11 cellular contexts compared by ENCODE assay signal in the genomic region with DNA sequence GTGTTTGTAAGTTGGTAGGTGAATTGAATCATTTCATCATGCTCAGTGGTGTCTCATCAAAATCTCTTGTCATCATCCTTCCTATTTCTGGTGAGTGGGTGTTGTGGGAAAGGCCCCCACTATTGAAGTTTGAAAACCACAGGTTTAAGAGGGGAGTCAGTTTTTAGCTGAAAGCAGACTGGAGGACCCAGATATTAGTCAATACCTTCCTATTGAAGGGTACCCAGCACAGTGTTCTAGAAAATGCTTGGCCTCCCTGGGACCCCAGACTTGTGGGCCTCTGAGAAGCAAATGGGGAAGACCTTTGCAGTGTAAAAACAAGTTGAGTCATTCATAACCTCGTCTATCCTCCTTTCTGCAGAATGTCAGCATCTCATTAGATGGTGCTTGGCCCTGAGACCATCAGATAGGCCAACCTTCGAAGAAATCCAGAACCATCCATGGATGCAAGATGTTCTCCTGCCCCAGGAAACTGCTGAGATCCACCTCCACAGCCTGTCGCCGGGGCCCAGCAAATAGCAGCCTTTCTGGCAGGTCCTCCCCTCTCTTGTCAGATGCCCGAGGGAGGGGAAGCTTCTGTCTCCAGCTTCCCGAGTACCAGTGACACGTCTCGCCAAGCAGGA. TPM values are rescaled to one million over a fixed set of nuclear protein-coding genes. Genes with fewer than 3 reads are reported as not detected.
A peak's percentile ranks its signal among the peaks of the same experiment; 100 is the strongest.
DNase-seq lines count a peak whose midpoint lies in the region; FAIRE-seq and TF ChIP-seq lines count a peak whose summit lies in the region.
"Had no signal": no experiment of that assay in that cellular context is flagged by ENCODE, and none has a peak within 500 bp of the region (broad histone marks: within the 10 kb centered on the region; RNA-seq: fewer than 3 reads in every experiment).

No MANE protein-coding gene starts in this region.

- H3K4me3 Mint-ChIP-seq in activated CD4-positive, alpha-beta T cell treated with anti-CD3 and anti-CD28 coated beads, Interleukin-2, amount 10 ng/mL, durations not matched to agents 24 days and 14 days: peak overlapping the region; percentile 93

- intact Hi-C loops in activated CD4-positive, alpha-beta T cell treated with anti-CD3 and anti-CD28 coated beads, Interleukin-2, amount 10 ng/mL, durations not matched to agents 24 days and 14 days (cut with micrococcal nuclease): loop anchor here (1.0 to 5.0 kb wide), 10 partner anchors 10 to 406 kb away; a partner anchor contains a TSS
- intact Hi-C loops in dorsolateral prefrontal cortex (cut with DNase I): loop anchor here (5.0 to 10.0 kb wide), 5 partner anchors 34 to 289 kb away; a partner anchor contains a TSS

- TF ChIP-seq POLR2A in GM12891 (IDR thresholded peaks at IDR 0.05; ENCODE audit: low read depth, low read length): no peak

- H3K4me3 ChIP-seq in dorsolateral prefrontal cortex: peak overlapping the region in 26 of 59 donors; percentile 3 to 98 (median 88)

- peaks cover 66% of the 10 kb centered on the region for H3K36me3 Mint-ChIP-seq in activated CD4-positive, alpha-beta T cell treated with anti-CD3 and anti-CD28 coated beads, Interleukin-2, amount 10 ng/mL, durations not matched to agents 24 days and 14 days (ENCODE audit: low read depth)

- no peak for DNase-seq in GM12891 (ENCODE audit: insufficient read length, low spot score)
- DNase-seq in activated CD4-positive, alpha-beta T cell treated with anti-CD3 and anti-CD28 coated beads, Interleukin-2, amount 10 ng/mL, durations not matched to agents 24 days and 14 days: peak; percentile 80
- DNase-seq in dorsolateral prefrontal cortex: peak in 1 of 10 donors; percentile 16
- peak; percentile 52 for DNase-seq in stimulated activated CD4-positive, alpha-beta T cell treated with anti-CD3 and anti-CD28 coated beads, Interleukin-2, amount 100 ng/mL, for 4 hours (ENCODE audit: low read depth)
- no peak for DNase-seq in dermis blood vessel endothelial cell
- DNase-seq in hypothalamus (lab: John Stamatoyannopoulos, UW): no peak
- no peak for DNase-seq in GM10266 (ENCODE audit: extremely low spot score)
- no peak for DNase-seq in NCI-H1092 treated with DMSO at 0.1 percent for 48 hours (lab: John Stamatoyannopoulos, UW)
- DNase-seq: heart left ventricle, NCI-H1092 had no signal

- H3K4me1 Mint-ChIP-seq in activated CD4-positive, alpha-beta T cell treated with anti-CD3 and anti-CD28 coated beads, Interleukin-2, amount 10 ng/mL, durations not matched to agents 24 days and 14 days: peaks cover 71% of the 10 kb centered on the region

- H3K27me3 Mint-ChIP-seq in activated CD4-positive, alpha-beta T cell treated with anti-CD3 and anti-CD28 coated beads, Interleukin-2, amount 10 ng/mL, durations not matched to agents 24 days and 14 days: no peaks in the 10 kb centered on the region

- TF ChIP-seq CTCF in dorsolateral prefrontal cortex (IDR thresholded peaks at IDR 0.05 in 54 of 56, conservative IDR thresholded peaks at IDR 0.05 in 2 of 56; ENCODE audit: low read depth in 1 of 56, partially characterized antibody in 56 of 56): no peak
- TF ChIP-seq CTCF in GM10266 (IDR thresholded peaks at IDR 0.05; ENCODE audit: control insufficient read depth, insufficient read depth, low read depth, missing control alignments): no peak

- FAIRE-seq in GM12891 (lab: Jason Lieb, UNC): no peak
- FAIRE-seq: H1 had no signal

- H3K9me3 Mint-ChIP-seq in activated CD4-positive, alpha-beta T cell treated with anti-CD3 and anti-CD28 coated beads, Interleukin-2, amount 10 ng/mL, durations not matched to agents 24 days and 14 days: no peaks in the 10 kb centered on the region

- peak overlapping the region; percentile 94 for H3K27ac Mint-ChIP-seq in activated CD4-positive, alpha-beta T cell treated with anti-CD3 and anti-CD28 coated beads, Interleukin-2, amount 10 ng/mL, durations not matched to agents 24 days and 14 days

- no peaks in the 10 kb centered on the region for H3K27me3 ChIP-seq in dorsolateral prefrontal cortex
- H3K27me3 ChIP-seq: heart left ventricle had no signal

- H3K27ac ChIP-seq in dorsolateral prefrontal cortex: peak overlapping the region in 36 of 59 donors; percentile 1 to 96 (median 79)

TF ChIP-seq in GM12891, 5 proteins besides CTCF, POLR2A, EP300 and RAD21:
- 0 out of 2 replicates have a peak, but pooled peaks have one; percentile 25 for TF ChIP-seq SPI1 (IDR thresholded peaks at IDR 0.05; ENCODE audit: low read depth, low read length)
- no peak for TF ChIP-seq POLR2AphosphoS5 (IDR thresholded peaks at IDR 0.05; ENCODE audit: low read depth, low read length)
- no peak for TF ChIP-seq TAF1 (IDR thresholded peaks at IDR 0.05; ENCODE audit: low read depth, low read length)
- TF ChIP-seq POU2F2 (IDR thresholded peaks at IDR 0.05; ENCODE audit: low read depth, low read length): no peak

RNA-seq across cellular contexts. Expression of a gene that starts 3.7 kb away (rescaled TPM):
- 8.5 TPM for polyA plus RNA-seq in GM12891 (2012; ENCODE audit: low read depth, missing spikeins)
- 153 and 158 TPM in 2 replicates for total RNA-seq in activated CD4-positive, alpha-beta T cell treated with anti-CD3 and anti-CD28 coated beads, Interleukin-2, amount 10 ng/mL, durations not matched to agents 24 days and 14 days
- 10 to 100 TPM in 113 of 120 experiments, 1 to 10 TPM in 7; 8.8 to 61.4 (median 18.1) TPM for total RNA-seq in dorsolateral prefrontal cortex
- total RNA-seq in dermis blood vessel endothelial cell: 1.3 and 2.6 TPM in 2 replicates

Comparison
In these comparisons a context has a peak if more than half of its experiments do, and no peak if none do; other contexts are left out.
1. DNase-seq: peak in activated CD4-positive, alpha-beta T cell treated with anti-CD3 and anti-CD28 coated beads, Interleukin-2, amount 10 ng/mL, durations not matched to agents 24 days and 14 days (single experiment) and stimulated activated CD4-positive, alpha-beta T cell treated with anti-CD3 and anti-CD28 coated beads, Interleukin-2, amount 100 ng/mL, for 4 hours (single experiment); none in GM12891 (single experiment), dermis blood vessel endothelial cell (single experiment), hypothalamus (0 of 51), GM10266 (single experiment) and NCI-H1092 treated with DMSO at 0.1 percent for 48 hours (single experiment).